ENCODE assay signal across 1 cellular context in genomic region chr20:539848-540247, GRCh38.
TF ChIP-seq lines count a peak whose summit lies in the region.

No MANE protein-coding gene starts in this region.

TF ChIP-seq in GM23338, 12 proteins besides CTCF, POLR2A, EP300 and RAD21 (continued from another document):
- no peak for TF ChIP-seq ZNF462 (CRISPR knock-in tag; IDR thresholded peaks at IDR 0.05)
- TF ChIP-seq NANOG (IDR thresholded peaks at IDR 0.05; ENCODE audit: borderline replicate concordance): no peak
- no peak for TF ChIP-seq STAT1 (IDR thresholded peaks at IDR 0.05; ENCODE audit: unreplicated experiment)
- no peak for TF ChIP-seq POLR2AphosphoS5 (IDR thresholded peaks at IDR 0.05; ENCODE audit: low read depth)
